In the genomic region with DNA sequence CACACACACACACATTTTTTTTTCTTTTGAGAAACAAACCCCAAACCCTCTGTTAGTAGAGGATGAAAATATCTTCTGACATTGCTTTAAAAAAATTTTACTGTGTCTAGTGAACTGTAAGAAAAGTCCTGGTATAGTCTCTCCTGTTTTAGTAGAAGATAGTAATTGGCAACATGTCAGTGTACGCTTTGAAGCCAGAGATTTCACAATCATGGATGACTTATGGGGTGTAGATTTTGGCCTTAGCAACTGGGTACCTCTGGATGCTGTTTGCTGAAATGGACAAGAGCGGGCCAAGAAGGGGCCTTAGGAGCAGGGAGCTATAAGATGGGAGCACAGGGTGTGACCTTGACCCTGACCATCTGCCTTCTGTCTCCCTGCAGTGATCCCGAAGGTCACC, we compare ENCODE assay signal across 17 cellular contexts.
DNase-seq lines count a peak whose midpoint lies in the region; ATAC-seq and TF ChIP-seq lines count a peak whose summit lies in the region.
"Had no signal": no experiment of that assay in that cellular context is flagged by ENCODE, and none has a peak within 500 bp of the region (broad histone marks: within the 10 kb centered on the region; RNA-seq: fewer than 3 reads in every experiment).

No MANE protein-coding gene starts in this region.

- intact Hi-C loops in Right ventricle myocardium inferior (cut with DNase I) = no loop called here

- H3K9me3 Mint-ChIP-seq in type B pancreatic cell = peaks cover 13% of the 10 kb centered on the region

- peaks cover 2% of the 10 kb centered on the region for H3K27me3 Mint-ChIP-seq in type B pancreatic cell
- H3K27me3 Mint-ChIP-seq: B cell had no signal

- H3K9me3 ChIP-seq in right atrium auricular region = no peaks in the 10 kb centered on the region
- H3K9me3 ChIP-seq in adipocyte (ENCODE audit: control insufficient read depth, low read length) = peaks cover 4% of the 10 kb centered on the region
- H3K9me3 ChIP-seq: SJSA1 had no signal

- TF ChIP-seq CTCF in right atrium auricular region (IDR thresholded peaks at IDR 0.05) (no peak), type B pancreatic cell (conservative IDR thresholded peaks at IDR 0.05) (no peak)

- H3K4me1 ChIP-seq in right atrium auricular region (peaks cover 0 to 22% of the 10 kb centered on the region in 2 donors), adipocyte (ENCODE audit: control insufficient read depth, insufficient read depth, low read length) (peaks cover 12% of the 10 kb centered on the region)
- H3K4me1 ChIP-seq: SJSA1 had no signal

- peak overlapping the region; percentile 87 for H3K27ac Mint-ChIP-seq in type B pancreatic cell
- H3K27ac Mint-ChIP-seq: B cell had no signal

- H3K4me3 ChIP-seq in right atrium auricular region = no peak overlapping the region
- H3K4me3 ChIP-seq in adipocyte (ENCODE audit: low read length) = no peak overlapping the region
- H3K4me3 ChIP-seq: SJSA1 had no signal

- peaks cover 36% of the 10 kb centered on the region for H3K4me1 Mint-ChIP-seq in type B pancreatic cell (ENCODE audit: unreplicated experiment)
- H3K4me1 Mint-ChIP-seq: B cell had no signal

- no peak overlapping the region for H3K4me3 Mint-ChIP-seq in type B pancreatic cell
- H3K4me3 Mint-ChIP-seq: B cell had no signal

- no peaks in the 10 kb centered on the region for H3K27me3 ChIP-seq in right atrium auricular region
- no peaks in the 10 kb centered on the region for H3K27me3 ChIP-seq in adipocyte (replicated peaks; ENCODE audit: control insufficient read depth, insufficient read depth, low read length)

- no peak overlapping the region for H3K27ac ChIP-seq in right atrium auricular region
- H3K27ac ChIP-seq: SJSA1 had no signal

- peaks cover 18% of the 10 kb centered on the region for H3K36me3 ChIP-seq in right atrium auricular region
- peaks cover 20% of the 10 kb centered on the region for H3K36me3 ChIP-seq in adipocyte (ENCODE audit: control insufficient read depth, insufficient read depth, low read length, severe bottlenecking)
- H3K36me3 ChIP-seq: SJSA1 had no signal

- DNase-seq in Right ventricle myocardium inferior (ENCODE audit: missing footprints) = no peak
- DNase-seq in right atrium auricular region (ENCODE audit: low spot score) = no peak
- peak; percentile 31 for DNase-seq in adipocyte (ENCODE audit: low read depth)
- DNase-seq in fibroblast of peridontal ligament (ENCODE audit: extremely low read depth) = peak; percentile 42
- DNase-seq in type B pancreatic cell (ENCODE audit: extremely low spot score, unreplicated experiment) = no peak
- DNase-seq in NCI-H774 (lab: John Stamatoyannopoulos, UW) = no peak
- no peak for DNase-seq in HPDE6-E6E7 (ENCODE audit: extremely low spot score)
- DNase-seq: 8988T, DMS79 treated with DMSO at 0.1 percent for 48 hours, KBM-7, NCI-H1105 treated with DMSO at 0.1 percent for 48 hours, NCI-H1694, NCI-H82 had no signal

- ATAC-seq in Right ventricle myocardium inferior (peak; percentile 21), GM21786 (IDR thresholded peaks at IDR 0.05; ENCODE audit: unreplicated experiment) (no peak)
- ATAC-seq: HCT116 had no signal

- H3K36me3 Mint-ChIP-seq in type B pancreatic cell = peaks cover 32% of the 10 kb centered on the region

- H3K9ac ChIP-seq in adipocyte (ENCODE audit: low read length) = no peak overlapping the region

Comparison
In these comparisons a context has a peak if more than half of its experiments do, and no peak if none do; other contexts are left out.
1. DNase-seq: peak in adipocyte (single experiment) and fibroblast of peridontal ligament (single experiment); none in Right ventricle myocardium inferior (single experiment), right atrium auricular region (single experiment), type B pancreatic cell (single experiment), NCI-H774 (single experiment) and HPDE6-E6E7 (single experiment).